Comparison of ENCODE assay signal across 8 cellular contexts in the genomic region with DNA sequence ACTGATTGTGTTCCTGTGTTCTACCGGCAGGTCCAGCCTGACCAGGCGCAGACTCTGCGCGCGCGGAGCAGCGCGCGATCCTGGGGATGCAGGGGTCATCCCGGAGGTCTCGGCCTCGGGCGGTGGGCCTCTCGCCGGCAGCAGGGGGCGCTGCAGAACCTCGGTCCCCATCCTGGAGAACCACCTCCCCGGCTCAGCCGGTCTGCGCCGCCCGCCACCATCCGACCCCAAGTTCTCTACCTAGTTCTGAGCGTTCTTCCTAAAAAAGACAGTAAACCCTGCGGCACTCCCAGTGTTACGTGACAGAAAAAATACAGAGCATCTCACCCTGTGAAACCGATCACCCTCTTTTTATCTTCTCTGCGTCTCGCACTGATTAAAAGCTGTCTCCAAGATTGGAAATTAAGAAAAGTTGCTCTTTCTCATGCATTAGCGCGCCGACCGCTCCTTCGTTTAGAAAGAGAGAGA. TPM values are rescaled to one million over a fixed set of nuclear protein-coding genes. Genes with fewer than 3 reads are reported as not detected.
DNase-seq lines count a peak whose midpoint lies in the region; ATAC-seq and TF ChIP-seq lines count a peak whose summit lies in the region.

No MANE protein-coding gene starts in this region.

- H3K4me3 ChIP-seq in SK-N-MC, result peak overlapping the region; percentile 88

- no peak overlapping the region for H3K9ac ChIP-seq in SK-N-MC (ENCODE audit: insufficient read length)

- H3K9me3 ChIP-seq in SK-N-MC (ENCODE audit: low read depth, low read length), result no peaks in the 10 kb centered on the region

- ATAC-seq in GM19324 (IDR thresholded peaks at IDR 0.05; ENCODE audit: low FRiP score, unreplicated experiment), result peak; percentile 83
- peak; percentile 83 for ATAC-seq in HG03442 (IDR thresholded peaks at IDR 0.05; ENCODE audit: unreplicated experiment)
- peak; percentile 92 to 95 for ATAC-seq in left cardiac atrium

- peak; percentile 51 for DNase-seq in CD1c-positive myeloid dendritic cell (ENCODE audit: extremely low spot score)
- DNase-seq in SK-N-MC (ENCODE audit: low read depth, low spot score), result no peak
- DNase-seq in left cardiac atrium, result peak; percentile 83
- DNase-seq in posterior cingulate gyrus, result peak; percentile 58 to 96 (median 81)
- peak; percentile 90 for DNase-seq in type B pancreatic cell (ENCODE audit: extremely low spot score, unreplicated experiment)

- H3K36me3 ChIP-seq in SK-N-MC (ENCODE audit: insufficient read depth, low read length), result no peaks in the 10 kb centered on the region

- peak; percentile 94 for TF ChIP-seq CTCF in type B pancreatic cell (conservative IDR thresholded peaks at IDR 0.05)

- no peaks in the 10 kb centered on the region for H3K36me3 Mint-ChIP-seq in activated naive CD4-positive, alpha-beta T cell treated with anti-CD3 and anti-CD28 coated beads, Interleukin-2, amount 50 U/mL, for 24 hours
- H3K36me3 Mint-ChIP-seq in type B pancreatic cell, result no peaks in the 10 kb centered on the region

- H3K27ac ChIP-seq in SK-N-MC, result no peak overlapping the region

- intact Hi-C loops in left cardiac atrium (cut with DNase I), result loop anchor here in 1 of 2 donors (5.0 kb wide), 1 partner anchor 202 kb away; a partner anchor contains a TSS
- intact Hi-C loops in posterior cingulate gyrus (cut with DNase I), result loop anchor here (2.0 kb wide), 1 partner anchor 627 kb away; no protein-coding TSS in a partner anchor

- H3K4me1 Mint-ChIP-seq in activated naive CD4-positive, alpha-beta T cell treated with anti-CD3 and anti-CD28 coated beads, Interleukin-2, amount 50 U/mL, for 24 hours, result peaks cover 14% of the 10 kb centered on the region
- no peaks in the 10 kb centered on the region for H3K4me1 Mint-ChIP-seq in type B pancreatic cell (ENCODE audit: unreplicated experiment)

- peak overlapping the region; percentile 93 for H3K4me3 Mint-ChIP-seq in activated naive CD4-positive, alpha-beta T cell treated with anti-CD3 and anti-CD28 coated beads, Interleukin-2, amount 50 U/mL, for 24 hours
- H3K4me3 Mint-ChIP-seq in type B pancreatic cell, result peak overlapping the region; percentile 87

- H3K27me3 Mint-ChIP-seq in activated naive CD4-positive, alpha-beta T cell treated with anti-CD3 and anti-CD28 coated beads, Interleukin-2, amount 50 U/mL, for 24 hours, result peaks cover 37% of the 10 kb centered on the region
- peaks cover 81% of the 10 kb centered on the region for H3K27me3 Mint-ChIP-seq in type B pancreatic cell

- H3K27ac Mint-ChIP-seq in activated naive CD4-positive, alpha-beta T cell treated with anti-CD3 and anti-CD28 coated beads, Interleukin-2, amount 50 U/mL, for 24 hours, result no peak overlapping the region
- peak overlapping the region; percentile 20 for H3K27ac Mint-ChIP-seq in type B pancreatic cell

- no peaks in the 10 kb centered on the region for H3K9me3 Mint-ChIP-seq in activated naive CD4-positive, alpha-beta T cell treated with anti-CD3 and anti-CD28 coated beads, Interleukin-2, amount 50 U/mL, for 24 hours
- no peaks in the 10 kb centered on the region for H3K9me3 Mint-ChIP-seq in type B pancreatic cell

RNA-seq across cellular contexts. Expression of a gene that starts 1.6 kb away (rescaled TPM):
- total RNA-seq in left cardiac atrium, result under 1 TPM; 0.15 to 0.99 TPM
- 0.45 and 1.0 TPM in 2 replicates for total RNA-seq in type B pancreatic cell (ENCODE audit: low replicate concordance)
